In genomic region chrX:18278448-18278847, GRCh38 we compare ENCODE assay signal across 24 cellular contexts. TPM values are rescaled to one million over a fixed set of nuclear protein-coding genes. Genes with fewer than 3 reads are reported as not detected.
A peak's percentile ranks its signal among the peaks of the same experiment; 100 is the strongest.
DNase-seq lines count a peak whose midpoint lies in the region; ATAC-seq and TF ChIP-seq lines count a peak whose summit lies in the region.
"Had no signal": no experiment of that assay in that cellular context is flagged by ENCODE, and none has a peak within 500 bp of the region (broad histone marks: within the 10 kb centered on the region; RNA-seq: fewer than 3 reads in every experiment).

No MANE protein-coding gene starts in this region.

- peaks cover 2% of the 10 kb centered on the region for H3K9me3 Mint-ChIP-seq in activated CD4-positive, alpha-beta T cell treated with anti-CD3 and anti-CD28 coated beads, Interleukin-2, amount 10 ng/mL, durations not matched to agents 7 days and 5 days

- H2BK5ac ChIP-seq in IMR-90 (ENCODE audit: low read depth, low read length, poor library complexity, severe bottlenecking): no peak overlapping the region

- DNase-seq in NCI-H345 (lab: John Stamatoyannopoulos, UW): peak; percentile 4
- no peak for DNase-seq in NCI-H345 treated with DMSO at 0.1 percent for 48 hours (lab: John Stamatoyannopoulos, UW; ENCODE audit: unreplicated experiment)
- DNase-seq in IMR-90: no peak
- no peak for DNase-seq in PC-9
- DNase-seq in GM19238 (ENCODE audit: insufficient read length, low spot score): no peak
- no peak for DNase-seq in activated CD4-positive, alpha-beta T cell treated with anti-CD3 and anti-CD28 coated beads, Interleukin-2, amount 10 ng/mL, durations not matched to agents 7 days and 5 days
- DNase-seq: Caco-2; CD4-positive, alpha-beta memory T cell; DMS79 treated with DMSO at 0.1 percent for 48 hours; GF-D8; NCI-H1105; NCI-H1436 treated with DMSO at 0.1 percent for 48 hours; NCI-H2029; NCI-H446 treated with DMSO at 0.1 percent for 48 hours; Peyer's patch; SHP77 treated with DMSO at 0.1 percent for 48 hours; SK-N-SH; SW 1271 had no signal

- H3K9ac ChIP-seq in IMR-90 (ENCODE audit: low read depth, low read length): no peak overlapping the region
- H3K9ac ChIP-seq: BLaER1 treated with 17β-estradiol and CSF1 and Interleukin-3, amounts not matched to agents 10 nM and 100 nM; SK-N-SH had no signal

- no peak overlapping the region for H3K23ac ChIP-seq in IMR-90 (ENCODE audit: low read depth, low read length)

- BruUV-seq in IMR-90 (replicated peaks; lab: Mats Ljungman, UMichigan) (no TSS peak), PC-9 (replicated peaks; lab: Mats Ljungman, UMichigan) (no TSS peak)

- no peak overlapping the region for H3K4ac ChIP-seq in IMR-90 (ENCODE audit: low read depth, low read length)

- no peaks in the 10 kb centered on the region for H3K9me2 ChIP-seq in PC-9 (ENCODE audit: insufficient read depth)
- H3K9me2 ChIP-seq: SK-N-SH had no signal

- H3K27me3 ChIP-seq in IMR-90 (ENCODE audit: control insufficient read depth, insufficient read depth, low read length): no peaks in the 10 kb centered on the region
- H3K27me3 ChIP-seq in PC-9 (ENCODE audit: insufficient read depth, low read depth): no peaks in the 10 kb centered on the region
- H3K27me3 ChIP-seq: Peyer's patch had no signal

- H3K9me3 ChIP-seq in IMR-90 (ENCODE audit: control insufficient read depth, insufficient read depth, low read length) (no peaks in the 10 kb centered on the region), PC-9 (ENCODE audit: insufficient read depth, low read depth) (no peaks in the 10 kb centered on the region)
- H3K9me3 ChIP-seq: Caco-2, Peyer's patch, SK-N-SH had no signal

- ATAC-seq in IMR-90 (ENCODE audit: low read depth) (no peak), GM21723 (IDR thresholded peaks at IDR 0.05; ENCODE audit: unreplicated experiment) (no peak)

- no peak overlapping the region for H2BK120ac ChIP-seq in IMR-90 (ENCODE audit: low read depth, low read length)

- H3K4me1 ChIP-seq in IMR-90 (ENCODE audit: control insufficient read depth, insufficient read depth, low read length) (no peaks in the 10 kb centered on the region), PC-9 (replicated peaks; ENCODE audit: insufficient read depth) (no peaks in the 10 kb centered on the region)
- H3K4me1 ChIP-seq: Caco-2, Peyer's patch had no signal

- no peaks in the 10 kb centered on the region for H3K27me3 Mint-ChIP-seq in activated CD4-positive, alpha-beta T cell treated with anti-CD3 and anti-CD28 coated beads, Interleukin-2, amount 10 ng/mL, durations not matched to agents 7 days and 5 days
- H3K27me3 Mint-ChIP-seq: CD4-positive, alpha-beta memory T cell had no signal

- H2BK15ac ChIP-seq in IMR-90 (ENCODE audit: low read depth, low read length): no peak overlapping the region

- H2AFZ ChIP-seq in IMR-90 (replicated peaks; ENCODE audit: low read length, poor library complexity) (peak overlapping the region; percentile 44), PC-9 (no peak overlapping the region)

- no peak overlapping the region for H2BK20ac ChIP-seq in IMR-90 (ENCODE audit: low read depth, low read length)

- H3F3A ChIP-seq in PC-9 (ENCODE audit: insufficient read depth, low read depth): no peaks in the 10 kb centered on the region

- TF ChIP-seq POLR2A in IMR-90 (IDR thresholded peaks at IDR 0.05; ENCODE audit: low read depth, low read length): no peak

- H3K4me3 Mint-ChIP-seq in activated CD4-positive, alpha-beta T cell treated with anti-CD3 and anti-CD28 coated beads, Interleukin-2, amount 10 ng/mL, durations not matched to agents 7 days and 5 days: no peak overlapping the region
- H3K4me3 Mint-ChIP-seq: CD4-positive, alpha-beta memory T cell; T-helper 1 cell treated with Interleukin-12 subunit alpha and Interleukin-12 subunit beta and Interleukin-4 antibody, amounts not matched to agents 30 μg/mL and 1 μg/mL, for 36 hours had no signal

- POLR2A ChIA-PET in IMR-90 (lab: Charles Lee; ENCODE audit: unreplicated experiment) (interaction anchor here (0.6 kb wide), 1 partner anchor 856 kb away, joined by 8 read pairs; no protein-coding TSS in a partner anchor), PC-9 (lab: Charles Lee; ENCODE audit: unreplicated experiment) (no interaction called here)
- POLR2A ChIA-PET in activated CD4-positive, alpha-beta T cell treated with anti-CD3 and anti-CD28 coated beads, Interleukin-2, amount 10 ng/mL, durations not matched to agents 7 days and 5 days (lab: Charles Lee): no interaction called here

- dilution Hi-C loops in IMR-90 (cut with HindIII; ENCODE audit: low sequenced_read_pairs, unreplicated experiment): no loop called here

- in situ Hi-C loops in IMR-90 (cut with MboI; ENCODE audit: low sequenced_read_pairs): no loop called here

- no peak overlapping the region for H3K18ac ChIP-seq in IMR-90 (ENCODE audit: low read depth, low read length)

- no peak overlapping the region for H3K4me3 ChIP-seq in IMR-90 (ENCODE audit: insufficient read depth, low read depth, low read length)
- no peak overlapping the region for H3K4me3 ChIP-seq in PC-9
- H3K4me3 ChIP-seq: BLaER1 treated with 17β-estradiol and CSF1 and Interleukin-3, amounts not matched to agents 10 nM and 100 nM; Peyer's patch had no signal

- H3K27ac Mint-ChIP-seq in activated CD4-positive, alpha-beta T cell treated with anti-CD3 and anti-CD28 coated beads, Interleukin-2, amount 10 ng/mL, durations not matched to agents 7 days and 5 days: no peak overlapping the region
- H3K27ac Mint-ChIP-seq: CD4-positive, alpha-beta memory T cell; T-helper 1 cell treated with Interleukin-12 subunit alpha and Interleukin-12 subunit beta and Interleukin-4 antibody, amounts not matched to agents 30 μg/mL and 1 μg/mL, for 36 hours had no signal

- H4K91ac ChIP-seq in IMR-90 (ENCODE audit: insufficient read depth, low read depth, low read length): no peak overlapping the region

- H4K20me1 ChIP-seq in IMR-90 (ENCODE audit: insufficient read depth, low read length) (no peaks in the 10 kb centered on the region), PC-9 (ENCODE audit: insufficient read depth) (no peaks in the 10 kb centered on the region)

- H3K56ac ChIP-seq in IMR-90 (ENCODE audit: extremely low read depth, insufficient read depth, low read length): no peak overlapping the region

- no peaks in the 10 kb centered on the region for H3K4me1 Mint-ChIP-seq in activated CD4-positive, alpha-beta T cell treated with anti-CD3 and anti-CD28 coated beads, Interleukin-2, amount 10 ng/mL, durations not matched to agents 7 days and 5 days
- H3K4me1 Mint-ChIP-seq: CD4-positive, alpha-beta memory T cell had no signal

- CTCF ChIA-PET in IMR-90 (lab: Yijun Ruan, JAX) (no interaction called here), PC-9 (lab: Charles Lee) (no interaction called here)
- CTCF ChIA-PET in activated CD4-positive, alpha-beta T cell treated with anti-CD3 and anti-CD28 coated beads, Interleukin-2, amount 10 ng/mL, durations not matched to agents 7 days and 5 days (lab: Charles Lee): no interaction called here

- intact Hi-C loops in IMR-90 (cut with micrococcal nuclease): no loop called here
- intact Hi-C loops in PC-9 (cut with micrococcal nuclease; ENCODE audit: unreplicated experiment): loop anchor here (5.0 kb wide), 1 partner anchor 531 kb away; no protein-coding TSS in a partner anchor

- H3K27ac ChIP-seq in IMR-90 (ENCODE audit: insufficient read depth, low read length): no peak overlapping the region
- no peak overlapping the region for H3K27ac ChIP-seq in PC-9
- H3K27ac ChIP-seq: BLaER1 treated with 17β-estradiol and CSF1 and Interleukin-3, amounts not matched to agents 10 nM and 100 nM; HL-60; Peyer's patch had no signal

- no peak overlapping the region for H3K4me2 ChIP-seq in IMR-90 (ENCODE audit: low read depth, low read length)
- 0 out of 2 replicates have a peak overlapping the region, but pooled peaks have one; percentile 34 for H3K4me2 ChIP-seq in PC-9
- H3K4me2 ChIP-seq: BLaER1 treated with 17β-estradiol and CSF1 and Interleukin-3, amounts not matched to agents 10 nM and 100 nM; SK-N-SH had no signal

- 67% methylated on average over 1 of the region's 4 CpGs; no CpG with 5 or more reads in 1 of the 2 experiments for whole genome bisulfite sequencing in IMR-90 (ENCODE audit: extremely low coverage in 2 of 2, insufficient read length in 1 of 2), 2 experiments

- TF ChIP-seq CTCF in IMR-90 (conservative IDR thresholded peaks at IDR 0.05; ENCODE audit: low read depth, low read length) (no peak), PC-9 (conservative IDR thresholded peaks at IDR 0.05) (no peak)

- no peaks in the 10 kb centered on the region for H3K79me2 ChIP-seq in PC-9 (ENCODE audit: low read depth)

- no peak for TF ChIP-seq RAD21 in IMR-90 (IDR thresholded peaks at IDR 0.05; ENCODE audit: low read length)

- no peaks in the 10 kb centered on the region for H3K36me3 ChIP-seq in IMR-90 (ENCODE audit: control insufficient read depth, insufficient read depth, low read length)
- H3K36me3 ChIP-seq in PC-9 (ENCODE audit: low read depth): no peaks in the 10 kb centered on the region
- H3K36me3 ChIP-seq: Peyer's patch had no signal

- H3K79me1 ChIP-seq in IMR-90 (ENCODE audit: low read depth in 1 of 2, low read length in 2 of 2): no peaks in the 10 kb centered on the region

- no peak overlapping the region for H3K14ac ChIP-seq in IMR-90 (replicated peaks; ENCODE audit: low read depth, low read length)

- H2AK5ac ChIP-seq in IMR-90 (ENCODE audit: low read depth, low read length): no peak overlapping the region

- H2AK9ac ChIP-seq in IMR-90 (replicated peaks; ENCODE audit: low read depth, low read length, poor library complexity): no peak overlapping the region

- no peak overlapping the region for H4K5ac ChIP-seq in IMR-90 (ENCODE audit: low read depth, low read length)

- H3K9me1 ChIP-seq in IMR-90 (ENCODE audit: insufficient read depth, low read length): no peaks in the 10 kb centered on the region

- H3K36me3 Mint-ChIP-seq in activated CD4-positive, alpha-beta T cell treated with anti-CD3 and anti-CD28 coated beads, Interleukin-2, amount 10 ng/mL, durations not matched to agents 7 days and 5 days (ENCODE audit: low read depth): peaks cover 3% of the 10 kb centered on the region

- no peak overlapping the region for H4K8ac ChIP-seq in IMR-90 (ENCODE audit: low read depth in 2 of 2, low read length in 2 of 2)

TF ChIP-seq in IMR-90, 13 proteins besides CTCF, POLR2A, EP300 and RAD21 (continues in another document):
- TF ChIP-seq USF2 (IDR thresholded peaks at IDR 0.05; ENCODE audit: low read depth, low read length) (no peak), CHD1 (IDR thresholded peaks at IDR 0.05; ENCODE audit: low read depth, low read length) (no peak)

RNA-seq across cellular contexts. Expression of gene BEND2, which starts 57.8 kb away (rescaled TPM):
- total RNA-seq in IMR-90 (2012; rRNA removed) (not detected in 2 replicates), PC-9 (2021) (not detected in 2 replicates)
- polyA plus RNA-seq in IMR-90 (2012; rRNA removed): not detected in 2 replicates
- polyA plus RNA-seq in IMR-90 (2012; cell fraction: cytosol; rRNA removed): not detected in 2 replicates
- polyA plus RNA-seq in IMR-90 (2012; cell fraction: nucleus; rRNA removed; ENCODE audit: low replicate concordance): not detected in 2 replicates
- total RNA-seq in activated CD4-positive, alpha-beta T cell treated with anti-CD3 and anti-CD28 coated beads, Interleukin-2, amount 10 ng/mL, durations not matched to agents 7 days and 5 days: not detected
- total RNA-seq: Caco-2; CD4-positive, alpha-beta memory T cell; H4; OCI-LY7; Peyer's patch had no signal
- polyA plus RNA-seq: CD4-positive, alpha-beta memory T cell; SK-N-SH had no signal
